In the genomic region with DNA sequence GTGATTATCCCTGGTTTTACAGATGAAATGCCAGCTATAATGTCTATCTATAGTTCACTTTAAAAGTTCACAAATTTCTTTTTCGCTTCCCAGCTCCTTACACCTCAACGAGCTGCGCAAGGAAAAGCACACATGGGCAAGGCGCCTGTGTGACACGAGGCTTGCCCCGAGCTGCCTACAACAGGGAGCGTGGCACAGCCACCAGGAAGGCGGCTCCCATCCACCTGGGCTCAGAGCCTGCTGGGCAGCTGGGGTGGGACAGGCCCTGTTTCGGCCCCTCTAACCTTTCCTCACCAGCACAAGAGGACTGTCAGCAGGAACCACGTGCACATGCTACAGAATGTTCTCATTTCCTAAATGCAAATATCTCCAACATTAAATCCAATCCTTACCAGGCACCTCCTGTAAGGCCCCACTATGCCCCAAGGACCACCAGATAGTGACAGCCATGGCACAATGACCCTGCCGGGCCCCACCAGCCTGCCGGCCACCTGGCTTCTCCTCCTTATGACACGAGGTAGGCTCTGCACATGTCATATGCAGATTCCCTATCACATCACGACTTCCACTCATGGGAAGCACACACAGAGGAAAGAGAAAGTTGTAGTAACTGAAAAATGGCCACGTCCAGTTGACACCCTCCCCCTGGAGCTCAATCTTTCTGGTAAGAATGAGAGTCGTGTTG, we compare ENCODE assay signal across 1 cellular context.
TF ChIP-seq lines count a peak whose summit lies in the region.

No MANE protein-coding gene starts in this region.

TF ChIP-seq in GM23338, 12 proteins besides CTCF, POLR2A, EP300 and RAD21 (continued from another document):
- TF ChIP-seq, protein P1, sequence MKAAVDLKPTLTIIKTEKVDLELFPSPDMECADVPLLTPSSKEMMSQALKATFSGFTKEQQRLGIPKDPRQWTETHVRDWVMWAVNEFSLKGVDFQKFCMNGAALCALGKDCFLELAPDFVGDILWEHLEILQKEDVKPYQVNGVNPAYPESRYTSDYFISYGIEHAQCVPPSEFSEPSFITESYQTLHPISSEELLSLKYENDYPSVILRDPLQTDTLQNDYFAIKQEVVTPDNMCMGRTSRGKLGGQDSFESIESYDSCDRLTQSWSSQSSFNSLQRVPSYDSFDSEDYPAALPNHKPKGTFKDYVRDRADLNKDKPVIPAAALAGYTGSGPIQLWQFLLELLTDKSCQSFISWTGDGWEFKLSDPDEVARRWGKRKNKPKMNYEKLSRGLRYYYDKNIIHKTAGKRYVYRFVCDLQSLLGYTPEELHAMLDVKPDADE (IDR thresholded peaks at IDR 0.05) = no peak
- TF ChIP-seq, protein P2, sequence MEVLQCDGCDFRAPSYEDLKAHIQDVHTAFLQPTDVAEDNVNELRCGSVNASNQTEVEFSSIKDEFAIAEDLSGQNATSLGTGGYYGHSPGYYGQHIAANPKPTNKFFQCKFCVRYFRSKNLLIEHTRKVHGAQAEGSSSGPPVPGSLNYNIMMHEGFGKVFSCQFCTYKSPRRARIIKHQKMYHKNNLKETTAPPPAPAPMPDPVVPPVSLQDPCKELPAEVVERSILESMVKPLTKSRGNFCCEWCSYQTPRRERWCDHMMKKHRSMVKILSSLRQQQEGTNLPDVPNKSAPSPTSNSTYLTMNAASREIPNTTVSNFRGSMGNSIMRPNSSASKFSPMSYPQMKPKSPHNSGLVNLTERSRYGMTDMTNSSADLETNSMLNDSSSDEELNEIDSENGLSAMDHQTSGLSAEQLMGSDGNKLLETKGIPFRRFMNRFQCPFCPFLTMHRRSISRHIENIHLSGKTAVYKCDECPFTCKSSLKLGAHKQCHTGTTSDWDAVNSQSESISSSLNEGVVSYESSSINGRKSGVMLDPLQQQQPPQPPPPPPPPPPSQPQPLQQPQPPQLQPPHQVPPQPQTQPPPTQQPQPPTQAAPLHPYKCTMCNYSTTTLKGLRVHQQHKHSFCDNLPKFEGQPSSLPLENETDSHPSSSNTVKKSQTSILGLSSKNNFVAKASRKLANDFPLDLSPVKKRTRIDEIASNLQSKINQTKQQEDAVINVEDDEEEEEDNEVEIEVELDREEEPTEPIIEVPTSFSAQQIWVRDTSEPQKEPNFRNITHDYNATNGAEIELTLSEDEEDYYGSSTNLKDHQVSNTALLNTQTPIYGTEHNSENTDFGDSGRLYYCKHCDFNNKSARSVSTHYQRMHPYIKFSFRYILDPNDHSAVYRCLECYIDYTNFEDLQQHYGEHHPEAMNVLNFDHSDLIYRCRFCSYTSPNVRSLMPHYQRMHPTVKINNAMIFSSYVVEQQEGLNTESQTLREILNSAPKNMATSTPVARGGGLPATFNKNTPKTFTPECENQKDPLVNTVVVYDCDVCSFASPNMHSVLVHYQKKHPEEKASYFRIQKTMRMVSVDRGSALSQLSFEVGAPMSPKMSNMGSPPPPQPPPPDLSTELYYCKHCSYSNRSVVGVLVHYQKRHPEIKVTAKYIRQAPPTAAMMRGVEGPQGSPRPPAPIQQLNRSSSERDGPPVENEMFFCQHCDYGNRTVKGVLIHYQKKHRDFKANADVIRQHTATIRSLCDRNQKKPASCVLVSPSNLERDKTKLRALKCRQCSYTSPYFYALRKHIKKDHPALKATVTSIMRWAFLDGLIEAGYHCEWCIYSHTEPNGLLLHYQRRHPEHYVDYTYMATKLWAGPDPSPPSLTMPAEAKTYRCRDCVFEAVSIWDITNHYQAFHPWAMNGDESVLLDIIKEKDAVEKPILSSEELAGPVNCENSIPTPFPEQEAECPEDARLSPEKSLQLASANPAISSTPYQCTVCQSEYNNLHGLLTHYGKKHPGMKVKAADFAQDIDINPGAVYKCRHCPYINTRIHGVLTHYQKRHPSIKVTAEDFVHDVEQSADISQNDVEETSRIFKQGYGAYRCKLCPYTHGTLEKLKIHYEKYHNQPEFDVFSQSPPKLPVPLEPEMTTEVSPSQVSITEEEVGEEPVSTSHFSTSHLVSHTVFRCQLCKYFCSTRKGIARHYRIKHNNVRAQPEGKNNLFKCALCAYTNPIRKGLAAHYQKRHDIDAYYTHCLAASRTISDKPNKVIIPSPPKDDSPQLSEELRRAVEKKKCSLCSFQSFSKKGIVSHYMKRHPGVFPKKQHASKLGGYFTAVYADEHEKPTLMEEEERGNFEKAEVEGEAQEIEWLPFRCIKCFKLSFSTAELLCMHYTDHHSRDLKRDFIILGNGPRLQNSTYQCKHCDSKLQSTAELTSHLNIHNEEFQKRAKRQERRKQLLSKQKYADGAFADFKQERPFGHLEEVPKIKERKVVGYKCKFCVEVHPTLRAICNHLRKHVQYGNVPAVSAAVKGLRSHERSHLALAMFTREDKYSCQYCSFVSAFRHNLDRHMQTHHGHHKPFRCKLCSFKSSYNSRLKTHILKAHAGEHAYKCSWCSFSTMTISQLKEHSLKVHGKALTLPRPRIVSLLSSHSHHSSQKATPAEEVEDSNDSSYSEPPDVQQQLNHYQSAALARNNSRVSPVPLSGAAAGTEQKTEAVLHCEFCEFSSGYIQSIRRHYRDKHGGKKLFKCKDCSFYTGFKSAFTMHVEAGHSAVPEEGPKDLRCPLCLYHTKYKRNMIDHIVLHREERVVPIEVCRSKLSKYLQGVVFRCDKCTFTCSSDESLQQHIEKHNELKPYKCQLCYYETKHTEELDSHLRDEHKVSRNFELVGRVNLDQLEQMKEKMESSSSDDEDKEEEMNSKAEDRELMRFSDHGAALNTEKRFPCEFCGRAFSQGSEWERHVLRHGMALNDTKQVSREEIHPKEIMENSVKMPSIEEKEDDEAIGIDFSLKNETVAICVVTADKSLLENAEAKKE (CRISPR knock-in tag; IDR thresholded peaks at IDR 0.05) = no peak
- TF ChIP-seq POLR2AphosphoS5 (IDR thresholded peaks at IDR 0.05; ENCODE audit: low read depth) (no peak), EZH2phosphoT487 (IDR thresholded peaks at IDR 0.05; ENCODE audit: unreplicated experiment) (no peak), JUNB (IDR thresholded peaks at IDR 0.05; ENCODE audit: unreplicated experiment) (no peak), STAT1 (IDR thresholded peaks at IDR 0.05; ENCODE audit: unreplicated experiment) (no peak), ZNF114 (CRISPR knock-in tag; IDR thresholded peaks at IDR 0.05) (no peak), NANOG (IDR thresholded peaks at IDR 0.05; ENCODE audit: borderline replicate concordance) (no peak), EZH2 (IDR thresholded peaks at IDR 0.05; ENCODE audit: low read depth, unreplicated experiment) (no peak), CREB1 (CRISPR knock-in tag; IDR thresholded peaks at IDR 0.05; ENCODE audit: low read depth) (no peak)
- TF ChIP-seq, protein P3, sequence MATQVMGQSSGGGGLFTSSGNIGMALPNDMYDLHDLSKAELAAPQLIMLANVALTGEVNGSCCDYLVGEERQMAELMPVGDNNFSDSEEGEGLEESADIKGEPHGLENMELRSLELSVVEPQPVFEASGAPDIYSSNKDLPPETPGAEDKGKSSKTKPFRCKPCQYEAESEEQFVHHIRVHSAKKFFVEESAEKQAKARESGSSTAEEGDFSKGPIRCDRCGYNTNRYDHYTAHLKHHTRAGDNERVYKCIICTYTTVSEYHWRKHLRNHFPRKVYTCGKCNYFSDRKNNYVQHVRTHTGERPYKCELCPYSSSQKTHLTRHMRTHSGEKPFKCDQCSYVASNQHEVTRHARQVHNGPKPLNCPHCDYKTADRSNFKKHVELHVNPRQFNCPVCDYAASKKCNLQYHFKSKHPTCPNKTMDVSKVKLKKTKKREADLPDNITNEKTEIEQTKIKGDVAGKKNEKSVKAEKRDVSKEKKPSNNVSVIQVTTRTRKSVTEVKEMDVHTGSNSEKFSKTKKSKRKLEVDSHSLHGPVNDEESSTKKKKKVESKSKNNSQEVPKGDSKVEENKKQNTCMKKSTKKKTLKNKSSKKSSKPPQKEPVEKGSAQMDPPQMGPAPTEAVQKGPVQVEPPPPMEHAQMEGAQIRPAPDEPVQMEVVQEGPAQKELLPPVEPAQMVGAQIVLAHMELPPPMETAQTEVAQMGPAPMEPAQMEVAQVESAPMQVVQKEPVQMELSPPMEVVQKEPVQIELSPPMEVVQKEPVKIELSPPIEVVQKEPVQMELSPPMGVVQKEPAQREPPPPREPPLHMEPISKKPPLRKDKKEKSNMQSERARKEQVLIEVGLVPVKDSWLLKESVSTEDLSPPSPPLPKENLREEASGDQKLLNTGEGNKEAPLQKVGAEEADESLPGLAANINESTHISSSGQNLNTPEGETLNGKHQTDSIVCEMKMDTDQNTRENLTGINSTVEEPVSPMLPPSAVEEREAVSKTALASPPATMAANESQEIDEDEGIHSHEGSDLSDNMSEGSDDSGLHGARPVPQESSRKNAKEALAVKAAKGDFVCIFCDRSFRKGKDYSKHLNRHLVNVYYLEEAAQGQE (IDR thresholded peaks at IDR 0.05; ENCODE audit: unreplicated experiment) = no peak
